Comparison of ENCODE assay signal across 24 cellular contexts in genomic region chr9:110926828-110927227, GRCh38.
DNase-seq lines count a peak whose midpoint lies in the region; ATAC-seq and TF ChIP-seq lines count a peak whose summit lies in the region.
"Had no signal": no experiment of that assay in that cellular context is flagged by ENCODE, and none has a peak within 500 bp of the region (broad histone marks: within the 10 kb centered on the region; RNA-seq: fewer than 3 reads in every experiment).

No MANE protein-coding gene starts in this region.

- peak overlapping the region; percentile 91 for H3K27ac Mint-ChIP-seq in chondrocyte (ENCODE audit: unreplicated experiment)
- H3K27ac Mint-ChIP-seq: activated CD4-positive, alpha-beta T cell treated with anti-CD3 and anti-CD28 coated beads, Interleukin-2, amount 10 ng/mL, durations not matched to agents 24 days and 14 days; activated CD8-positive, alpha-beta memory T cell treated with anti-CD3 and anti-CD28 coated beads, Interleukin-2, amount 10 ng/mL, durations not matched to agents 7 days and 5 days; activated naive CD4-positive, alpha-beta T cell treated with anti-CD3 and anti-CD28 coated beads, Interleukin-2, amount 50 U/mL, for 24 hours; naive thymus-derived CD8-positive, alpha-beta T cell; T-helper 2 cell treated with Interferon-gamma antibody and Interleukin-4, amounts not matched to agents 5 μg/mL and 100 μg/mL, for 36 hours had no signal

- H3K36me3 Mint-ChIP-seq in chondrocyte (ENCODE audit: low read depth) = no peaks in the 10 kb centered on the region
- H3K36me3 Mint-ChIP-seq: activated CD8-positive, alpha-beta memory T cell treated with anti-CD3 and anti-CD28 coated beads, Interleukin-2, amount 10 ng/mL, durations not matched to agents 7 days and 5 days; activated naive CD4-positive, alpha-beta T cell treated with anti-CD3 and anti-CD28 coated beads, Interleukin-2, amount 50 U/mL, for 24 hours; naive thymus-derived CD8-positive, alpha-beta T cell had no signal

- no peaks in the 10 kb centered on the region for H3K36me3 ChIP-seq in mucosa of descending colon (ENCODE audit: low read depth)
- H3K36me3 ChIP-seq in upper lobe of left lung = no peaks in the 10 kb centered on the region
- H3K36me3 ChIP-seq: suprapubic skin had no signal

- peak overlapping the region; percentile 11 for H3K4me3 Mint-ChIP-seq in chondrocyte (ENCODE audit: unreplicated experiment)
- H3K4me3 Mint-ChIP-seq: activated CD4-positive, alpha-beta T cell treated with anti-CD3 and anti-CD28 coated beads, Interleukin-2, amount 10 ng/mL, durations not matched to agents 24 days and 14 days; activated CD8-positive, alpha-beta memory T cell treated with anti-CD3 and anti-CD28 coated beads, Interleukin-2, amount 10 ng/mL, durations not matched to agents 7 days and 5 days; activated naive CD4-positive, alpha-beta T cell treated with anti-CD3 and anti-CD28 coated beads, Interleukin-2, amount 50 U/mL, for 24 hours; naive thymus-derived CD8-positive, alpha-beta T cell; T-helper 2 cell treated with Interferon-gamma antibody and Interleukin-4, amounts not matched to agents 5 μg/mL and 100 μg/mL, for 36 hours had no signal

- TF ChIP-seq CTCF in chondrocyte (IDR thresholded peaks at IDR 0.05) = no peak
- TF ChIP-seq CTCF in mucosa of descending colon (IDR thresholded peaks at IDR 0.05) = no peak
- no peak for TF ChIP-seq CTCF in upper lobe of left lung (IDR thresholded peaks at IDR 0.05)

- ATAC-seq in mucosa of descending colon (peak; percentile 91), upper lobe of left lung (ENCODE audit: low FRiP score in 2 of 2) (peak; percentile 28 to 84)
- ATAC-seq: activated CD8-positive, alpha-beta memory T cell treated with anti-CD3 and anti-CD28 coated beads, Interleukin-2, amount 10 ng/mL, durations not matched to agents 7 days and 5 days; naive thymus-derived CD8-positive, alpha-beta T cell had no signal

- no peaks in the 10 kb centered on the region for H3K27me3 ChIP-seq in upper lobe of left lung
- H3K27me3 ChIP-seq: suprapubic skin had no signal

- TF ChIP-seq POLR2A in upper lobe of left lung (IDR thresholded peaks at IDR 0.05) = no peak

- intact Hi-C loops in mucosa of descending colon (cut with DNase I, micrococcal nuclease) = no loop called here

- H3K4me1 Mint-ChIP-seq in chondrocyte (ENCODE audit: low read depth) = peaks cover 49% of the 10 kb centered on the region
- H3K4me1 Mint-ChIP-seq: activated CD4-positive, alpha-beta T cell treated with anti-CD3 and anti-CD28 coated beads, Interleukin-2, amount 10 ng/mL, durations not matched to agents 24 days and 14 days; activated CD8-positive, alpha-beta memory T cell treated with anti-CD3 and anti-CD28 coated beads, Interleukin-2, amount 10 ng/mL, durations not matched to agents 7 days and 5 days; activated naive CD4-positive, alpha-beta T cell treated with anti-CD3 and anti-CD28 coated beads, Interleukin-2, amount 50 U/mL, for 24 hours; naive thymus-derived CD8-positive, alpha-beta T cell had no signal

- TF ChIP-seq EP300 in upper lobe of left lung (IDR thresholded peaks at IDR 0.05) = peak in 1 of 4 donors; percentile 82

- H3K27me3 Mint-ChIP-seq in chondrocyte (ENCODE audit: low read depth) = no peaks in the 10 kb centered on the region
- H3K27me3 Mint-ChIP-seq: activated CD4-positive, alpha-beta T cell treated with anti-CD3 and anti-CD28 coated beads, Interleukin-2, amount 10 ng/mL, durations not matched to agents 24 days and 14 days; activated CD8-positive, alpha-beta memory T cell treated with anti-CD3 and anti-CD28 coated beads, Interleukin-2, amount 10 ng/mL, durations not matched to agents 7 days and 5 days; activated naive CD4-positive, alpha-beta T cell treated with anti-CD3 and anti-CD28 coated beads, Interleukin-2, amount 50 U/mL, for 24 hours; naive thymus-derived CD8-positive, alpha-beta T cell had no signal

- DNase-seq in DMS153 (lab: John Stamatoyannopoulos, UW) = peak; percentile 51
- no peak for DNase-seq in DMS153 treated with DMSO at 0.1 percent for 48 hours (lab: John Stamatoyannopoulos, UW; ENCODE audit: unreplicated experiment)
- DNase-seq in chondrocyte (ENCODE audit: low spot score) = no peak
- no peak for DNase-seq in mucosa of descending colon
- peak in 1 of 2 donors; percentile 83 for DNase-seq in upper lobe of left lung
- DNase-seq in NCI-H526 treated with DMSO at 0.1 percent for 48 hours (lab: John Stamatoyannopoulos, UW) = no peak
- DNase-seq in amygdala (lab: John Stamatoyannopoulos, UW) = no peak
- no peak for DNase-seq in HT-29 (ENCODE audit: low spot score)
- DNase-seq: activated CD4-positive, alpha-beta T cell treated with anti-CD3 and anti-CD28 coated beads, Interleukin-2, amount 10 ng/mL, durations not matched to agents 24 days and 14 days; activated CD8-positive, alpha-beta memory T cell treated with anti-CD3 and anti-CD28 coated beads, Interleukin-2, amount 10 ng/mL, durations not matched to agents 7 days and 5 days; aorta; caudate nucleus; DMS 273 treated with DMSO at 0.1 percent for 48 hours; GOT3; naive thymus-derived CD8-positive, alpha-beta T cell; NCI-H1436 treated with DMSO at 0.1 percent for 48 hours; NCI-H774; occipital lobe had no signal

- H3K4me3 ChIP-seq in mucosa of descending colon = no peak overlapping the region
- no peak overlapping the region for H3K4me3 ChIP-seq in upper lobe of left lung
- H3K4me3 ChIP-seq: suprapubic skin had no signal

- H3K9me3 Mint-ChIP-seq in chondrocyte (ENCODE audit: low read depth) = no peaks in the 10 kb centered on the region
- H3K9me3 Mint-ChIP-seq: activated CD4-positive, alpha-beta T cell treated with anti-CD3 and anti-CD28 coated beads, Interleukin-2, amount 10 ng/mL, durations not matched to agents 24 days and 14 days; activated naive CD4-positive, alpha-beta T cell treated with anti-CD3 and anti-CD28 coated beads, Interleukin-2, amount 50 U/mL, for 24 hours; T-helper 2 cell treated with Interferon-gamma antibody and Interleukin-4, amounts not matched to agents 5 μg/mL and 100 μg/mL, for 36 hours had no signal

- H3K9me3 ChIP-seq in mucosa of descending colon (no peaks in the 10 kb centered on the region), upper lobe of left lung (no peaks in the 10 kb centered on the region)
- H3K9me3 ChIP-seq: suprapubic skin had no signal

- no peaks in the 10 kb centered on the region for H3K4me1 ChIP-seq in mucosa of descending colon (ENCODE audit: low read depth)
- H3K4me1 ChIP-seq in upper lobe of left lung = no peaks in the 10 kb centered on the region
- H3K4me1 ChIP-seq: suprapubic skin had no signal

- H3K27ac ChIP-seq in upper lobe of left lung = no peak overlapping the region
- H3K27ac ChIP-seq: 22Rv1, KMS-11, suprapubic skin, VCaP had no signal

- 54 to 67% methylated on average over 9 of the region's 9 CpGs for WGBS in upper lobe of left lung, 2 donors
